In genomic region chr11:73205666-73206343, GRCh38 we compare ENCODE assay signal across 15 cellular contexts. TPM values are rescaled to one million over a fixed set of nuclear protein-coding genes. Genes with fewer than 3 reads are reported as not detected.
DNase-seq lines count a peak whose midpoint lies in the region; ATAC-seq and TF ChIP-seq lines count a peak whose summit lies in the region.
"Had no signal": no experiment of that assay in that cellular context is flagged by ENCODE, and none has a peak within 500 bp of the region (broad histone marks: within the 10 kb centered on the region; RNA-seq: fewer than 3 reads in every experiment).

No MANE protein-coding gene starts in this region.

- DNase-seq in HL-60 (ENCODE audit: low read depth in 1 of 2, low spot score in 1 of 2) (peak; percentile 88 to 91), NOMO-1 (lab: John Stamatoyannopoulos, UW; ENCODE audit: unreplicated experiment in 2 of 2) (peak; percentile 80 to 93), choroid plexus epithelial cell (ENCODE audit: low read depth) (peak; percentile 23), psoas muscle (no peak), H7 (no peak)
- DNase-seq in stimulated activated naive CD4-positive, alpha-beta T cell treated with Interleukin-2 at 50 U/mL for 16 hours (lab: John Stamatoyannopoulos, UW) = no peak
- DNase-seq in activated CD4-positive, alpha-beta T cell treated with anti-CD3 and anti-CD28 coated beads for 1 hour = no peak
- no peak for DNase-seq in stimulated activated CD4-positive, alpha-beta T cell treated with anti-CD3 and anti-CD28 coated beads, Interleukin-2, amount 100 ng/mL, for 48 hours
- DNase-seq: activated CD8-positive, alpha-beta memory T cell treated with anti-CD3 and anti-CD28 coated beads, Interleukin-2, amount 50 U/mL, for 4 hours; cortex of kidney; mammary epithelial cell; Right ventricle myocardium superior had no signal

- H3K27ac ChIP-seq in HL-60 (replicated peaks) (peak overlapping the region; percentile 99), psoas muscle (peak overlapping the region; percentile 65)
- H3K27ac ChIP-seq: epithelial cell of prostate, right atrium auricular region had no signal

- 35 to 56% (median 39%) methylated on average over 5 of the region's 5 CpGs for WGBS in psoas muscle, 3 donors

- H3K36me3 ChIP-seq in psoas muscle (ENCODE audit: insufficient read depth in 1 of 2, low read depth in 1 of 2) = no peaks in the 10 kb centered on the region
- no peaks in the 10 kb centered on the region for H3K36me3 ChIP-seq in H7 (replicated peaks; ENCODE audit: control insufficient read depth, insufficient read depth, low read length)
- H3K36me3 ChIP-seq: right atrium auricular region had no signal

- peaks cover 14% of the 10 kb centered on the region for H3K4me1 ChIP-seq in psoas muscle
- H3K4me1 ChIP-seq: right atrium auricular region had no signal

- H3K4me3 ChIP-seq in HL-60 (replicated peaks; ENCODE audit: insufficient read depth, low read length) (no peak overlapping the region), choroid plexus epithelial cell (ENCODE audit: low read depth, low read length) (no peak overlapping the region), psoas muscle (no peak overlapping the region), H7 (ENCODE audit: insufficient read depth, low read depth, low read length) (no peak overlapping the region)
- H3K4me3 ChIP-seq: right atrium auricular region had no signal

- H3K27me3 ChIP-seq in HL-60 (ENCODE audit: insufficient read depth, poor library complexity, severe bottlenecking) (no peaks in the 10 kb centered on the region), psoas muscle (ENCODE audit: insufficient read depth in 3 of 3, low read length in 2 of 3) (no peaks in the 10 kb centered on the region), H7 (ENCODE audit: control insufficient read depth, insufficient read depth, low read length) (no peaks in the 10 kb centered on the region)
- H3K27me3 ChIP-seq: right atrium auricular region had no signal

- ATAC-seq in psoas muscle = peak; percentile 93 to 96 (median 95)

- H3K9me3 ChIP-seq in psoas muscle = no peaks in the 10 kb centered on the region
- H3K9me3 ChIP-seq: right atrium auricular region had no signal

- intact Hi-C loops in psoas muscle (cut with DNase I) = loop anchor here in 1 of 2 donors (5.0 kb wide), 1 partner anchor 36 kb away; no protein-coding TSS in a partner anchor

- TF ChIP-seq CTCF in HL-60 (IDR thresholded peaks at IDR 0.05; ENCODE audit: insufficient read depth, low read length) = no peak
- TF ChIP-seq CTCF in choroid plexus epithelial cell (conservative IDR thresholded peaks at IDR 0.05; ENCODE audit: low read depth, low read length) = no peak
- TF ChIP-seq CTCF in psoas muscle (IDR thresholded peaks at IDR 0.05) = no peak

RNA-seq across cellular contexts. Expression of gene P2RY2, which starts 12.3 kb away (rescaled TPM):
- total RNA-seq in psoas muscle = 10 to 100 TPM; 18.7 to 90.9 (median 43.8) TPM
- 10 to 100 TPM; 43.8 to 50.9 (median 44.9) TPM for polyA plus RNA-seq in psoas muscle
- total RNA-seq in H7 (2014; rRNA removed; shearing (Covaris generic)) = 0.11 and 0.35 TPM in 2 replicates
- polyA plus RNA-seq: neural cell had no signal

Comparison
In these comparisons a context has a peak if more than half of its experiments do, and no peak if none do; other contexts are left out.
1. DNase-seq: peak in HL-60 (2 of 2), NOMO-1 (2 of 2) and choroid plexus epithelial cell (single experiment); none in psoas muscle (0 of 2), stimulated activated naive CD4-positive, alpha-beta T cell treated with Interleukin-2 at 50 U/mL for 16 hours (single experiment), H7 (single experiment), activated CD4-positive, alpha-beta T cell treated with anti-CD3 and anti-CD28 coated beads for 1 hour (single experiment) and stimulated activated CD4-positive, alpha-beta T cell treated with anti-CD3 and anti-CD28 coated beads, Interleukin-2, amount 100 ng/mL, for 48 hours (0 of 2).
2. RNA of gene P2RY2, which starts 12.3 kb away (total RNA-seq): 18.7 to 90.9 TPM in psoas muscle; 0.11 to 0.35 TPM in H7; every median in the first group is over 10 times any median in the second.